ENCODE assay signal across 26 cellular contexts in the genomic region with DNA sequence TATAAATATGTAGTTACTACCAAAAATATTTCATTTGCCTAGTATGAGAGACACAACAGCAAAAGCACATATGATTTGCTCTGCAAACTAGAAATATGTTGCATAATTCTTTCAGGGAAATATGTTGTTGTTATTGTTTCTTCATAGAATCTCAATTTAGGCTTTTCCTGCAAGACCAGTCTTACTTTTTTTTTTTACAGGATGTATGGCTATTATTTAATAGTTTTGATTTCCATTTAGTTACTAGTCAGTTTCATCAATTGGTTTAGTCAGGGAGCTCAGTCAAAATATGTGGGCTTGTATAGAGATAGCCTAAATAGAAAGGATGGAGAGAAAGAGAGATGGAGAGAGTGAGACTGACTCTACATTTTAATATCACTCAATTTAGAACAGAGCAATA.
"Had no signal": no experiment of that assay in that cellular context is flagged by ENCODE, and none has a peak within 500 bp of the region (broad histone marks: within the 10 kb centered on the region; RNA-seq: fewer than 3 reads in every experiment).

No MANE protein-coding gene starts in this region.

- H3K4me3 ChIP-seq: stomach, suprapubic skin, testis, thoracic aorta, thyroid gland, tibial artery, tibial nerve, transverse colon, upper lobe of left lung, upper lobe of right lung, uterus, vagina had no signal

- DNase-seq: stimulated activated CD4-positive, alpha-beta T cell treated with anti-CD3 and anti-CD28 coated beads, Interleukin-2, amount 100 ng/mL, for 48 hours; stimulated activated CD4-positive, alpha-beta T cell treated with anti-CD3 and anti-CD28 coated beads, Interleukin-4, amount 100 ng/mL, for 1 hour; stimulated activated CD4-positive, alpha-beta T cell treated with anti-CD3 and anti-CD28 coated beads, Interleukin-4, amount 100 ng/mL, for 24 hours; stimulated activated CD4-positive, alpha-beta T cell treated with anti-CD3 and anti-CD28 coated beads, Interleukin-4, amount 100 ng/mL, for 4 hours; stimulated activated CD8-positive, alpha-beta memory T cell treated with anti-CD3 and anti-CD28 coated beads, Interleukin-4, amount 100 ng/mL, for 48 hours; stimulated activated naive B cell treated with anti-CD40 and anti-IgM and Interleukin-4, amounts not matched to agents 10 μg/mL and 1 μg/mL and 100 μg/mL, for 72 hours; stimulated activated naive CD4-positive, alpha-beta T cell; stimulated activated naive CD4-positive, alpha-beta T cell treated with Interleukin-2 at 50 U/mL for 16 hours; stimulated activated naive CD8-positive, alpha-beta T cell treated with anti-CD3 and anti-CD28 coated beads, Interleukin-15, amount 100 ng/mL, for 72 hours; stimulated activated naive CD8-positive, alpha-beta T cell treated with anti-CD3 and anti-CD28 coated beads, Interleukin-15, Interleukin-2, amounts not matched to agents 100 U/mL and 50 U/mL, for 24 hours; stomach; substantia nigra; testis; thyroid gland; tibial artery; transverse colon; trophoblast cell; upper lobe of left lung; upper lobe of right lung; uterus had no signal

- H3K36me3 ChIP-seq: stomach, suprapubic skin, thoracic aorta, thyroid gland, tibial artery, tibial nerve, transverse colon, upper lobe of left lung, upper lobe of right lung, uterus, vagina had no signal

- H3K27me3 ChIP-seq: testis, thyroid gland, tibial nerve, uterus, vagina had no signal

- H3K9me3 ChIP-seq: stomach, suprapubic skin, testis, thoracic aorta, thyroid gland, tibial artery, tibial nerve, transverse colon, upper lobe of left lung, upper lobe of right lung, uterus, vagina had no signal

- H3K27ac ChIP-seq: stomach, suprapubic skin, testis, thoracic aorta, thyroid gland, tibial artery, tibial nerve, transverse colon, upper lobe of left lung, upper lobe of right lung, uterus, vagina had no signal

- ATAC-seq: stimulated activated effector memory CD8-positive, alpha-beta T cell treated with anti-CD3 and anti-CD28 coated beads, Interleukin-12 subunit alpha, Interleukin-12 subunit beta, amount 100 ng/mL, for 72 hours; stimulated activated memory B cell treated with anti-CD40 and anti-IgM and Interleukin-4, amounts not matched to agents 10 μg/mL and 1 μg/mL and 100 μg/mL, for 72 hours; stimulated activated naive B cell treated with anti-CD40 and anti-IgM and Interleukin-4, amounts not matched to agents 10 μg/mL and 1 μg/mL and 100 μg/mL, for 72 hours; stimulated activated naive CD8-positive, alpha-beta T cell treated with anti-CD3 and anti-CD28 coated beads, Interleukin-15, amount 100 ng/mL, for 72 hours; stimulated activated naive CD8-positive, alpha-beta T cell treated with anti-CD3 and anti-CD28 coated beads, Interleukin-15, Interleukin-2, amounts not matched to agents 100 U/mL and 50 U/mL, for 24 hours; upper lobe of right lung had no signal

- H3K4me1 ChIP-seq: testis, uterus, vagina had no signal
